In genomic region chrX:21881881-21882574, GRCh38 we compare ENCODE assay signal across 24 cellular contexts. TPM values are rescaled to one million over a fixed set of nuclear protein-coding genes. Genes with fewer than 3 reads are reported as not detected.
A peak's percentile ranks its signal among the peaks of the same experiment; 100 is the strongest.
DNase-seq lines count a peak whose midpoint lies in the region; ATAC-seq, FAIRE-seq and TF ChIP-seq lines count a peak whose summit lies in the region.
"Had no signal": no experiment of that assay in that cellular context is flagged by ENCODE, and none has a peak within 500 bp of the region (broad histone marks: within the 10 kb centered on the region; RNA-seq: fewer than 3 reads in every experiment).

No MANE protein-coding gene starts in this region.

- no peaks in the 10 kb centered on the region for H3K27me3 Mint-ChIP-seq in astrocyte (ENCODE audit: low read depth, unreplicated experiment)
- H3K27me3 Mint-ChIP-seq: CD4-positive, alpha-beta T cell had no signal

- TF ChIP-seq POLR2A in esophagus squamous epithelium (IDR thresholded peaks at IDR 0.05): no peak

- H3K4me1 Mint-ChIP-seq in astrocyte (ENCODE audit: low read depth, unreplicated experiment): peaks cover 16% of the 10 kb centered on the region
- H3K4me1 Mint-ChIP-seq in stimulated activated effector memory CD8-positive, alpha-beta T cell treated with anti-CD3 and anti-CD28 coated beads, Interleukin-12 subunit alpha, Interleukin-12 subunit beta, amount 100 ng/mL, for 72 hours: no peaks in the 10 kb centered on the region

- H4K20me1 ChIP-seq in astrocyte (ENCODE audit: insufficient read depth, low read length): no peaks in the 10 kb centered on the region
- H4K20me1 ChIP-seq: BLaER1 had no signal

- no peaks in the 10 kb centered on the region for H3K36me3 Mint-ChIP-seq in astrocyte (ENCODE audit: low read depth, unreplicated experiment)
- no peaks in the 10 kb centered on the region for H3K36me3 Mint-ChIP-seq in stimulated activated effector memory CD8-positive, alpha-beta T cell treated with anti-CD3 and anti-CD28 coated beads, Interleukin-12 subunit alpha, Interleukin-12 subunit beta, amount 100 ng/mL, for 72 hours

- H3K79me2 ChIP-seq in astrocyte (ENCODE audit: insufficient read depth, low read length): no peaks in the 10 kb centered on the region

- intact Hi-C loops in esophagus squamous epithelium (cut with DNase I): no loop called here

- H3K4me1 ChIP-seq in astrocyte (ENCODE audit: insufficient read depth, low read length) (no peaks in the 10 kb centered on the region), esophagus squamous epithelium (no peaks in the 10 kb centered on the region)
- H3K4me1 ChIP-seq: BE2C, BLaER1 had no signal

- no peaks in the 10 kb centered on the region for H3K27me3 ChIP-seq in astrocyte (ENCODE audit: insufficient read depth, low read length)
- no peaks in the 10 kb centered on the region for H3K27me3 ChIP-seq in esophagus squamous epithelium
- H3K27me3 ChIP-seq: BE2C, BLaER1 had no signal

- no peak overlapping the region for H2AFZ ChIP-seq in astrocyte (ENCODE audit: low read depth, low read length)

- H3K9me3 ChIP-seq in astrocyte (ENCODE audit: insufficient read depth, low read depth, low read length): no peaks in the 10 kb centered on the region
- H3K9me3 ChIP-seq in esophagus squamous epithelium: no peaks in the 10 kb centered on the region
- H3K9me3 ChIP-seq: BE2C, BLaER1, Caco-2 had no signal

- FAIRE-seq in GM19239 (lab: Jason Lieb, UNC) (peak; percentile 40), astrocyte (lab: Jason Lieb, UNC) (peak; percentile 20)
- FAIRE-seq: A204.1, D721Med, G401.6, GM12891 had no signal

- no peak overlapping the region for H3K4me2 ChIP-seq in astrocyte (ENCODE audit: low read length)
- H3K4me2 ChIP-seq: BLaER1 had no signal

- ATAC-seq in activated CD4-positive, CD25-positive, alpha-beta regulatory T cell treated with anti-CD3 and anti-CD28 coated beads, Interleukin-2, amount 50 U/mL, for 24 hours: peak; percentile 43 to 46
- peak; percentile 42 for ATAC-seq in stimulated activated effector memory CD8-positive, alpha-beta T cell treated with anti-CD3 and anti-CD28 coated beads, Interleukin-12 subunit alpha, Interleukin-12 subunit beta, amount 100 ng/mL, for 72 hours
- no peak for ATAC-seq in HG02642 (IDR thresholded peaks at IDR 0.05; ENCODE audit: poor library complexity, unreplicated experiment)
- ATAC-seq: CD8-positive, alpha-beta T cell had no signal

- H3K36me3 ChIP-seq in astrocyte (ENCODE audit: insufficient read depth, low read length) (no peaks in the 10 kb centered on the region), esophagus squamous epithelium (peaks cover 0 to 12% (median 0%) of the 10 kb centered on the region in 3 donors)
- H3K36me3 ChIP-seq: BE2C had no signal

- H3K27ac Mint-ChIP-seq in astrocyte (ENCODE audit: unreplicated experiment): no peak overlapping the region
- no peak overlapping the region for H3K27ac Mint-ChIP-seq in stimulated activated effector memory CD8-positive, alpha-beta T cell treated with anti-CD3 and anti-CD28 coated beads, Interleukin-12 subunit alpha, Interleukin-12 subunit beta, amount 100 ng/mL, for 72 hours
- H3K27ac Mint-ChIP-seq: CD14-positive monocyte; CD4-positive, alpha-beta T cell; CD8-positive, alpha-beta T cell had no signal

- no peak for DNase-seq in activated CD4-positive, CD25-positive, alpha-beta regulatory T cell treated with anti-CD3 and anti-CD28 coated beads, Interleukin-2, amount 50 U/mL, for 72 hours
- DNase-seq in GM19239 (ENCODE audit: insufficient read length, low spot score) (no peak), astrocyte (ENCODE audit: low read depth) (no peak), esophagus squamous epithelium (lab: John Stamatoyannopoulos, UW) (no peak), NCI-H1436 treated with DMSO at 0.1 percent for 48 hours (lab: John Stamatoyannopoulos, UW) (no peak)
- no peak for DNase-seq in stimulated activated effector memory CD8-positive, alpha-beta T cell treated with anti-CD3 and anti-CD28 coated beads, Interleukin-12 subunit alpha, Interleukin-12 subunit beta, amount 100 ng/mL, for 72 hours (ENCODE audit: low spot score in 2 of 2)
- DNase-seq: 8988T; ACHN; BE2C; C1 segment of cervical spinal cord; Caco-2; Calu3; CD4-positive, alpha-beta T cell; CD8-positive, alpha-beta T cell; DMS79 treated with DMSO at 0.1 percent for 48 hours; GF-D8 had no signal

- no peak overlapping the region for H3K27ac ChIP-seq in astrocyte (ENCODE audit: low read depth, low read length)
- no peak overlapping the region for H3K27ac ChIP-seq in esophagus squamous epithelium
- H3K27ac ChIP-seq: BLaER1 had no signal

- 82 to 93% methylated on average over 3 of the region's 3 CpGs for WGBS in esophagus squamous epithelium, 2 donors

- TF ChIP-seq CTCF in astrocyte (IDR thresholded peaks at IDR 0.05; ENCODE audit: insufficient read depth, low read depth, low read length) (no peak), esophagus squamous epithelium (IDR thresholded peaks at IDR 0.05) (no peak)

- H3K4me3 ChIP-seq in astrocyte (ENCODE audit: insufficient read depth, low read depth, low read length) (no peak overlapping the region), esophagus squamous epithelium (no peak overlapping the region)
- H3K4me3 ChIP-seq: BLaER1 had no signal

- no peak overlapping the region for H3K4me3 Mint-ChIP-seq in astrocyte (ENCODE audit: unreplicated experiment)
- H3K4me3 Mint-ChIP-seq in stimulated activated effector memory CD8-positive, alpha-beta T cell treated with anti-CD3 and anti-CD28 coated beads, Interleukin-12 subunit alpha, Interleukin-12 subunit beta, amount 100 ng/mL, for 72 hours: no peak overlapping the region
- H3K4me3 Mint-ChIP-seq: CD14-positive monocyte; CD4-positive, alpha-beta T cell; CD8-positive, alpha-beta T cell had no signal

- H3K9ac ChIP-seq in astrocyte (ENCODE audit: low read length): no peak overlapping the region
- H3K9ac ChIP-seq: BLaER1 had no signal

- no peaks in the 10 kb centered on the region for H3K9me3 Mint-ChIP-seq in astrocyte (ENCODE audit: unreplicated experiment)
- no peaks in the 10 kb centered on the region for H3K9me3 Mint-ChIP-seq in stimulated activated effector memory CD8-positive, alpha-beta T cell treated with anti-CD3 and anti-CD28 coated beads, Interleukin-12 subunit alpha, Interleukin-12 subunit beta, amount 100 ng/mL, for 72 hours
- H3K9me3 Mint-ChIP-seq: CD4-positive, alpha-beta T cell; CD8-positive, alpha-beta T cell had no signal

RNA-seq across cellular contexts. Expression of gene YY2, which starts 26.2 kb away (rescaled TPM):
- total RNA-seq in astrocyte: 2.0 and 3.4 TPM in 2 replicates
- 1 to 10 TPM in 2 of 4 donors, under 1 TPM in 2; 0.09 to 3.4 (median 0.81) TPM for total RNA-seq in esophagus squamous epithelium

RNA-seq across cellular contexts. Expression of gene MBTPS2, which starts 42.6 kb away (rescaled TPM):
- total RNA-seq in astrocyte: 18.8 and 19.8 TPM in 2 replicates
- 1 to 10 TPM; 3.0 to 7.1 (median 5.8) TPM for total RNA-seq in esophagus squamous epithelium

RNA-seq across cellular contexts. Expression of gene SMS, which starts 58.5 kb away (rescaled TPM):
- total RNA-seq in astrocyte (134 and 187 TPM in 2 replicates), esophagus squamous epithelium (10 to 100 TPM; 19.0 to 46.7 (median 31.3) TPM)
